2 cellular contexts compared by ENCODE assay signal in genomic region chr1:188089461-188089860, GRCh38.
TF ChIP-seq lines count a peak whose summit lies in the region.

No MANE protein-coding gene starts in this region.

TF ChIP-seq in GM23338, 12 proteins besides CTCF, POLR2A, EP300 and RAD21:
- TF ChIP-seq NANOG (IDR thresholded peaks at IDR 0.05; ENCODE audit: borderline replicate concordance) (peak; percentile 70; the same call in 1 of the 2 replicates), ZNF331 (CRISPR knock-in tag; IDR thresholded peaks at IDR 0.05; ENCODE audit: low read depth) (no peak)
TF ChIP-seq in GM23338: peak in this region for 1.

TF ChIP-seq in endothelial cell of umbilical vein, 7 proteins besides CTCF, POLR2A, EP300 and RAD21:
- TF ChIP-seq MAX (IDR thresholded peaks at IDR 0.05; ENCODE audit: insufficient read depth, insufficient read length) (no peak), GATA2 (IDR thresholded peaks at IDR 0.05; ENCODE audit: insufficient read depth, insufficient read length, low read depth, low read length) (no peak), MYC (IDR thresholded peaks at IDR 0.05; ENCODE audit: low read depth, low read length) (no peak), JUN (IDR thresholded peaks at IDR 0.05; ENCODE audit: borderline replicate concordance, insufficient read depth, insufficient read length, low read depth) (no peak), FOS (IDR thresholded peaks at IDR 0.05; ENCODE audit: borderline replicate concordance, insufficient read depth, low read length) (no peak), POLR2AphosphoS5 (IDR thresholded peaks at IDR 0.05; ENCODE audit: insufficient read depth, low read depth, low read length) (no peak), EZH2 (IDR thresholded peaks at IDR 0.05; ENCODE audit: borderline replicate concordance, low read depth, low read length, severe bottlenecking) (no peak)
TF ChIP-seq in endothelial cell of umbilical vein: peak in this region for 0.
